Comparison of ENCODE assay signal across 8 cellular contexts in the genomic region with DNA sequence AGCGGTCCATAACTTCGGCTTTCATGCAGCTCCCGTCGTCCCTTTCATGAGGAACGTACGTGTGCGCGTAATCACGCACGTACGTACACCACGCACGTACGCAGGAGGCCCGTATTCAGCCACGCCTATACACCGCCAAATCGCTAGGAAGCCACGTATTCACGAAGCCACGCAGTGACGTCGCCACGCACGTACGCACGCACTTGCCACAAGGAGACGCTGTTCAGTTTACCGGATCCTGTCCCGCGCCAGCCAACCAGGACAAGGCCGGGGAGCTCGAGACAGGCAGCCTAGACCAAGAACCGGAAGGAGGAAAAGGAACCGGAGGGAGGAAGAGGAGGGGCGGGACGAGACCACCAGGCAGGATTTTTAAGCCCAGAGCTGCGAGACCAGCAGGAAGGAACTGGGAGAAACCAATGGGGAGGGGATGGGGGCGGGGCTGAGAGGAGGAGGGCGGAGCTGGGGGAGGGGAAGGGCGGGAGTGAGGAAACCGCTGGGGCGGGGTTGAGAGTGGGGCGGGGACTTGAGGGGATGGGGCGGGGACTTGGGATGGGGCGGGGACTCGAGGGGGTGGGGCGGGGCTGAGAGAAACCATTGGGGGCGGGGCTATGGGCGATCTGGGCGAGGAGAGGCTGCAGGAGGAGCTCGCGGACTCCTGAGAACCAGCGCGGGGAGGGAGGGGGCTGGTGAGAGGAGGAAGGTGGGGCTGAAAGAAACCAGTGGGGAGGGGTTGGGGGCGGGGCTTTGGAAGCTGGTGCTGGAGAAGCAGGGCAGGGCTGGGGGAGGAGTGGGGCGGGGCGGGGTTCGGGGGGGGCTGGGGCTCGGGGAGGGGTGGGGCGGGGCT. TPM values are rescaled to one million over a fixed set of nuclear protein-coding genes. Genes with fewer than 3 reads are reported as not detected.
DNase-seq lines count a peak whose midpoint lies in the region; ATAC-seq and TF ChIP-seq lines count a peak whose summit lies in the region.

Gene EOLA2, minus strand, starts transcription at position 65 of the 844 bp plus-strand sequence. CDS start 4,617 bp downstream, outside the sequence.

- ATAC-seq in HG02970 (IDR thresholded peaks at IDR 0.05; ENCODE audit: low FRiP score, unreplicated experiment) (peak; percentile 71), left ventricle myocardium superior (peak; percentile 61)

- peak; percentile 53 to 87 (median 67) for TF ChIP-seq CTCF in prostate gland (IDR thresholded peaks at IDR 0.05)

- TF ChIP-seq POLR2A in GM15510 (IDR thresholded peaks at IDR 0.05; ENCODE audit: borderline replicate concordance, extremely low read depth, insufficient read length) (peak; percentile 62), prostate gland (IDR thresholded peaks at IDR 0.05) (peak; percentile 56)

- no peaks in the 10 kb centered on the region for H3K27me3 ChIP-seq in prostate gland (replicated peaks; ENCODE audit: insufficient read depth)

- peak within 1 kb of the TSS; percentile 56 for H3K4me3 ChIP-seq in prostate gland
- peak within 1 kb of the TSS; percentile 71 for H3K4me3 ChIP-seq in urinary bladder (ENCODE audit: low read depth, low read length)

- H3K36me3 ChIP-seq in prostate gland (no peaks in the 10 kb centered on the region), urinary bladder (ENCODE audit: insufficient read depth) (no peaks in the 10 kb centered on the region)

- H3K9me3 ChIP-seq in prostate gland, result no peaks in the 10 kb centered on the region

- WGBS in prostate gland, result 0% methylated on average over 36 of the region's 61 CpGs
- 2% methylated on average over 55 of the region's 61 CpGs for WGBS in urinary bladder

- DNase-seq in NCI-H187 treated with DMSO at 0.1 percent for 48 hours (lab: John Stamatoyannopoulos, UW) (peak; percentile 90), anterior cingulate cortex (lab: John Stamatoyannopoulos, UW) (peak; percentile 44 to 97 (median 92)), left ventricle myocardium superior (peak; percentile 96), prostate gland (ENCODE audit: low spot score) (peak; percentile 91)

- H3K27ac ChIP-seq in prostate gland (peak within 1 kb of the TSS; percentile 92 to 93), urinary bladder (ENCODE audit: low read depth) (peak within 1 kb of the TSS; percentile 86)

- no peaks in the 10 kb centered on the region for H3K4me1 ChIP-seq in prostate gland (replicated peaks)
- no peaks in the 10 kb centered on the region for H3K4me1 ChIP-seq in urinary bladder (ENCODE audit: insufficient read depth)

- intact Hi-C loops in T-helper 2 cell treated with Interferon-gamma antibody and Interleukin-4, amounts not matched to agents 100 ng/mL and 5 ng/mL, for 36 hours (cut with micrococcal nuclease), result loop anchor here (10.0 kb wide), 1 partner anchor 956 kb away; the partner anchor contains the start of gene CD99L2
- intact Hi-C loops in left ventricle myocardium superior (cut with micrococcal nuclease) (no loop called here), prostate gland (cut with DNase I) (no loop called here)

RNA-seq across cellular contexts. Expression of gene EOLA2, which starts in this region (rescaled TPM):
- 50.4 and 51.7 TPM in 2 replicates for total RNA-seq in T-helper 2 cell treated with Interferon-gamma antibody and Interleukin-4, amounts not matched to agents 100 ng/mL and 5 ng/mL, for 36 hours
- total RNA-seq in left ventricle myocardium superior, result 24.2 TPM
- total RNA-seq in prostate gland, result 10 to 100 TPM; 30.2 to 32.0 TPM
- 11.2 TPM for total RNA-seq in urinary bladder
- 30.1 TPM for polyA plus RNA-seq in urinary bladder

Comparison
In these comparisons a context has a peak if more than half of its experiments do, and no peak if none do; other contexts are left out.
1. Peak in every context shown above with its lines: DNase-seq, ATAC-seq, H3K4me3 ChIP-seq and H3K27ac ChIP-seq.